ENCODE assay signal across 18 cellular contexts in genomic region chr10:11157292-11158052, GRCh38.
DNase-seq lines count a peak whose midpoint lies in the region; ATAC-seq and TF ChIP-seq lines count a peak whose summit lies in the region.
"Had no signal": no experiment of that assay in that cellular context is flagged by ENCODE, and none has a peak within 500 bp of the region (broad histone marks: within the 10 kb centered on the region; RNA-seq: fewer than 3 reads in every experiment).

No MANE protein-coding gene starts in this region.

- intact Hi-C loops in heart right ventricle (cut with DNase I): no loop called here

- no peaks in the 10 kb centered on the region for H3K36me3 ChIP-seq in heart right ventricle
- H3K36me3 ChIP-seq in SK-N-SH (replicated peaks in 1 of 2; ENCODE audit: control insufficient read depth in 1 of 2, insufficient read depth in 2 of 2, low read length in 1 of 2): no peaks in the 10 kb centered on the region
- H3K36me3 ChIP-seq: transverse colon had no signal

- H3K36me3 Mint-ChIP-seq in activated CD8-positive, alpha-beta memory T cell treated with anti-CD3 and anti-CD28 coated beads, Interleukin-2, amount 10 ng/mL, durations not matched to agents 7 days and 5 days: peaks cover 9% of the 10 kb centered on the region
- H3K36me3 Mint-ChIP-seq in IgD-negative memory B cell: no peaks in the 10 kb centered on the region
- H3K36me3 Mint-ChIP-seq in central memory CD8-positive, alpha-beta T cell (ENCODE audit: insufficient read depth): peaks cover 9% of the 10 kb centered on the region
- no peaks in the 10 kb centered on the region for H3K36me3 Mint-ChIP-seq in stimulated activated naive CD8-positive, alpha-beta T cell treated with anti-CD3 and anti-CD28 coated beads, Interleukin-15, Interleukin-2, amounts not matched to agents 100 ng/mL and 50 ng/mL, for 24 hours (ENCODE audit: low read depth)

- peaks cover 0 to 82% (median 49%) of the 10 kb centered on the region in 9 donors for H3K4me1 ChIP-seq in heart right ventricle
- no peaks in the 10 kb centered on the region; a peak in 1 of 4 replicates for H3K4me1 ChIP-seq in SK-N-SH (ENCODE audit: control insufficient read depth in 1 of 2, insufficient read depth in 2 of 2, low read depth in 1 of 2, low read length in 1 of 2)

- H2AFZ ChIP-seq in SK-N-SH (ENCODE audit: low read depth): no peak overlapping the region

- H3K27ac ChIP-seq in heart right ventricle (peak overlapping the region in 1 of 10 donors; percentile 10), SK-N-SH (ENCODE audit: low read depth in 2 of 2, low read length in 1 of 2) (no peak overlapping the region)
- H3K27ac ChIP-seq: C4-2B, transverse colon, VCaP had no signal

- no peak for ATAC-seq in activated CD8-positive, alpha-beta memory T cell treated with anti-CD3 and anti-CD28 coated beads, Interleukin-2, amount 10 ng/mL, durations not matched to agents 7 days and 5 days
- no peak for ATAC-seq in central memory CD8-positive, alpha-beta T cell (replicated peaks; ENCODE audit: extremely low read depth, poor library complexity, severe bottlenecking)
- ATAC-seq in heart right ventricle: no peak
- ATAC-seq: left colon had no signal

- H3K4me3 ChIP-seq in heart right ventricle (no peak overlapping the region), SK-N-SH (ENCODE audit: low read depth in 2 of 2, low read length in 1 of 2) (no peak overlapping the region)
- H3K4me3 ChIP-seq: transverse colon had no signal

- H4K20me1 ChIP-seq in SK-N-SH (ENCODE audit: insufficient read depth): no peaks in the 10 kb centered on the region

- TF ChIP-seq CTCF in heart right ventricle (IDR thresholded peaks at IDR 0.05) (no peak), SK-N-SH (IDR thresholded peaks at IDR 0.05) (no peak)

- no peaks in the 10 kb centered on the region for H3K27me3 Mint-ChIP-seq in activated CD8-positive, alpha-beta memory T cell treated with anti-CD3 and anti-CD28 coated beads, Interleukin-2, amount 10 ng/mL, durations not matched to agents 7 days and 5 days
- peaks cover 6% of the 10 kb centered on the region for H3K27me3 Mint-ChIP-seq in IgD-negative memory B cell
- no peaks in the 10 kb centered on the region for H3K27me3 Mint-ChIP-seq in central memory CD8-positive, alpha-beta T cell
- H3K27me3 Mint-ChIP-seq in stimulated activated naive CD8-positive, alpha-beta T cell treated with anti-CD3 and anti-CD28 coated beads, Interleukin-15, Interleukin-2, amounts not matched to agents 100 ng/mL and 50 ng/mL, for 24 hours: no peaks in the 10 kb centered on the region

- no peak overlapping the region for H3K4me2 ChIP-seq in SK-N-SH

- H3K4me1 Mint-ChIP-seq in activated CD8-positive, alpha-beta memory T cell treated with anti-CD3 and anti-CD28 coated beads, Interleukin-2, amount 10 ng/mL, durations not matched to agents 7 days and 5 days: peaks cover 56% of the 10 kb centered on the region
- peaks cover 45 to 81% (median 50%) of the 10 kb centered on the region in 3 donors for H3K4me1 Mint-ChIP-seq in IgD-negative memory B cell
- H3K4me1 Mint-ChIP-seq in central memory CD8-positive, alpha-beta T cell: peaks cover 55% of the 10 kb centered on the region
- H3K4me1 Mint-ChIP-seq in stimulated activated naive CD8-positive, alpha-beta T cell treated with anti-CD3 and anti-CD28 coated beads, Interleukin-15, Interleukin-2, amounts not matched to agents 100 ng/mL and 50 ng/mL, for 24 hours (ENCODE audit: low read depth): peaks cover 92% of the 10 kb centered on the region

- POLR2A ChIA-PET in SK-N-SH (lab: Yijun Ruan, JAX): no interaction called here

- no peak overlapping the region for H3K4me3 Mint-ChIP-seq in activated CD8-positive, alpha-beta memory T cell treated with anti-CD3 and anti-CD28 coated beads, Interleukin-2, amount 10 ng/mL, durations not matched to agents 7 days and 5 days
- H3K4me3 Mint-ChIP-seq in IgD-negative memory B cell: peak overlapping the region in 3 of 4 donors; percentile 15 to 60 (median 48)
- no peak overlapping the region for H3K4me3 Mint-ChIP-seq in central memory CD8-positive, alpha-beta T cell
- peak overlapping the region; percentile 30 for H3K4me3 Mint-ChIP-seq in stimulated activated naive CD8-positive, alpha-beta T cell treated with anti-CD3 and anti-CD28 coated beads, Interleukin-15, Interleukin-2, amounts not matched to agents 100 ng/mL and 50 ng/mL, for 24 hours
- H3K4me3 Mint-ChIP-seq: endodermal cell had no signal

- CTCF ChIA-PET in activated CD8-positive, alpha-beta memory T cell treated with anti-CD3 and anti-CD28 coated beads, Interleukin-2, amount 10 ng/mL, durations not matched to agents 7 days and 5 days (lab: Charles Lee): interaction anchor here (0.6 kb wide), 1 partner anchor 13 kb away, joined by 4 read pairs; no protein-coding TSS in a partner anchor
- CTCF ChIA-PET in SK-N-SH (lab: Yijun Ruan, JAX): no interaction called here

- H3K9me3 Mint-ChIP-seq in activated CD8-positive, alpha-beta memory T cell treated with anti-CD3 and anti-CD28 coated beads, Interleukin-2, amount 10 ng/mL, durations not matched to agents 7 days and 5 days (ENCODE audit: low read depth): no peaks in the 10 kb centered on the region
- no peaks in the 10 kb centered on the region for H3K9me3 Mint-ChIP-seq in IgD-negative memory B cell
- H3K9me3 Mint-ChIP-seq in central memory CD8-positive, alpha-beta T cell: no peaks in the 10 kb centered on the region
- H3K9me3 Mint-ChIP-seq in stimulated activated naive CD8-positive, alpha-beta T cell treated with anti-CD3 and anti-CD28 coated beads, Interleukin-15, Interleukin-2, amounts not matched to agents 100 ng/mL and 50 ng/mL, for 24 hours: peaks cover 4% of the 10 kb centered on the region

- H3F3A ChIP-seq in SK-N-SH (replicated peaks; ENCODE audit: insufficient read depth): no peaks in the 10 kb centered on the region

- TF ChIP-seq RAD21 in SK-N-SH (IDR thresholded peaks at IDR 0.05; ENCODE audit: low read length): no peak

- no peaks in the 10 kb centered on the region for H3K9me2 ChIP-seq in SK-N-SH

- H3K79me2 ChIP-seq in SK-N-SH (ENCODE audit: insufficient read depth): no peaks in the 10 kb centered on the region

- no peaks in the 10 kb centered on the region for H3K27me3 ChIP-seq in heart right ventricle
- no peaks in the 10 kb centered on the region for H3K27me3 ChIP-seq in SK-N-SH (ENCODE audit: insufficient read depth)
- H3K27me3 ChIP-seq: transverse colon had no signal

- no peak for TF ChIP-seq EP300 in SK-N-SH (IDR thresholded peaks at IDR 0.05; ENCODE audit: borderline replicate concordance in 1 of 2, low read depth in 1 of 2, low read length in 1 of 2)

- no peak for DNase-seq in activated CD8-positive, alpha-beta memory T cell treated with anti-CD3 and anti-CD28 coated beads, Interleukin-2, amount 10 ng/mL, durations not matched to agents 7 days and 5 days
- DNase-seq in activated CD8-positive, alpha-beta memory T cell treated with anti-CD3 and anti-CD28 coated beads for 24 hours: no peak
- DNase-seq in central memory CD8-positive, alpha-beta T cell (ENCODE audit: low spot score in 2 of 2): no peak
- no peak for DNase-seq in stimulated activated naive CD4-positive, alpha-beta T cell (lab: John Stamatoyannopoulos, UW)
- DNase-seq in heart right ventricle (no peak), SK-N-SH (no peak)
- DNase-seq: GOT3; left colon; NCI-H1417 treated with DMSO at 0.1 percent for 48 hours; NCI-H226; stimulated activated CD4-positive, alpha-beta T cell treated with anti-CD3 and anti-CD28 coated beads, Interleukin-4, amount 100 ng/mL, for 1 hour; stimulated activated CD8-positive, alpha-beta memory T cell treated with anti-CD3 and anti-CD28 coated beads, Interleukin-4, amount 100 ng/mL, for 48 hours; transverse colon had no signal

- H3K9ac ChIP-seq in SK-N-SH: no peak overlapping the region

- peak overlapping the region; percentile 29 for H3K27ac Mint-ChIP-seq in activated CD8-positive, alpha-beta memory T cell treated with anti-CD3 and anti-CD28 coated beads, Interleukin-2, amount 10 ng/mL, durations not matched to agents 7 days and 5 days
- H3K27ac Mint-ChIP-seq in IgD-negative memory B cell: peak overlapping the region in 2 of 3 donors; percentile 43 to 53
- peak overlapping the region; percentile 41 for H3K27ac Mint-ChIP-seq in central memory CD8-positive, alpha-beta T cell (ENCODE audit: low read depth)
- peak overlapping the region; percentile 67 for H3K27ac Mint-ChIP-seq in stimulated activated naive CD8-positive, alpha-beta T cell treated with anti-CD3 and anti-CD28 coated beads, Interleukin-15, Interleukin-2, amounts not matched to agents 100 ng/mL and 50 ng/mL, for 24 hours
- H3K27ac Mint-ChIP-seq: endodermal cell had no signal

- H3K9me3 ChIP-seq in heart right ventricle: no peaks in the 10 kb centered on the region
- H3K9me3 ChIP-seq in SK-N-SH: no peaks in the 10 kb centered on the region
- H3K9me3 ChIP-seq: transverse colon had no signal

- WGBS in heart right ventricle, 2 donors: 84 to 92% methylated on average over 8 of the region's 8 CpGs
- WGBS in SK-N-SH (ENCODE audit: low lambda C conversion rate): 33% methylated on average over 8 of the region's 8 CpGs

TF ChIP-seq in SK-N-SH, 30 proteins besides CTCF, POLR2A, EP300 and RAD21 (continues in another document):
- TF ChIP-seq TCF12 (IDR thresholded peaks at IDR 0.05) (no peak), MEF2A (IDR thresholded peaks at IDR 0.05; ENCODE audit: borderline replicate concordance, low read depth) (no peak), JUND (IDR thresholded peaks at IDR 0.05) (no peak), EZH2phosphoT487 (IDR thresholded peaks at IDR 0.05; ENCODE audit: borderline replicate concordance, low read depth) (no peak)
- TF ChIP-seq, protein P1, sequence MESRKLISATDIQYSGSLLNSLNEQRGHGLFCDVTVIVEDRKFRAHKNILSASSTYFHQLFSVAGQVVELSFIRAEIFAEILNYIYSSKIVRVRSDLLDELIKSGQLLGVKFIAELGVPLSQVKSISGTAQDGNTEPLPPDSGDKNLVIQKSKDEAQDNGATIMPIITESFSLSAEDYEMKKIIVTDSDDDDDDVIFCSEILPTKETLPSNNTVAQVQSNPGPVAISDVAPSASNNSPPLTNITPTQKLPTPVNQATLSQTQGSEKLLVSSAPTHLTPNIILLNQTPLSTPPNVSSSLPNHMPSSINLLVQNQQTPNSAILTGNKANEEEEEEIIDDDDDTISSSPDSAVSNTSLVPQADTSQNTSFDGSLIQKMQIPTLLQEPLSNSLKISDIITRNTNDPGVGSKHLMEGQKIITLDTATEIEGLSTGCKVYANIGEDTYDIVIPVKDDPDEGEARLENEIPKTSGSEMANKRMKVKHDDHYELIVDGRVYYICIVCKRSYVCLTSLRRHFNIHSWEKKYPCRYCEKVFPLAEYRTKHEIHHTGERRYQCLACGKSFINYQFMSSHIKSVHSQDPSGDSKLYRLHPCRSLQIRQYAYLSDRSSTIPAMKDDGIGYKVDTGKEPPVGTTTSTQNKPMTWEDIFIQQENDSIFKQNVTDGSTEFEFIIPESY (IDR thresholded peaks at IDR 0.05; ENCODE audit: borderline replicate concordance, low read depth): no peak

Comparison
In these comparisons a context has a peak if more than half of its experiments do, and no peak if none do; other contexts are left out.
1. H3K4me3 Mint-ChIP-seq: peak in IgD-negative memory B cell (3 of 4) and stimulated activated naive CD8-positive, alpha-beta T cell treated with anti-CD3 and anti-CD28 coated beads, Interleukin-15, Interleukin-2, amounts not matched to agents 100 ng/mL and 50 ng/mL, for 24 hours (single experiment); none in activated CD8-positive, alpha-beta memory T cell treated with anti-CD3 and anti-CD28 coated beads, Interleukin-2, amount 10 ng/mL, durations not matched to agents 7 days and 5 days (single experiment) and central memory CD8-positive, alpha-beta T cell (single experiment).
2. Peak in every context shown above with its lines, with median percentiles within 50 percentile points of each other: H3K27ac Mint-ChIP-seq.